Comparison of ENCODE assay signal across 1 cellular context in genomic region chr3:129369711-129370110, GRCh38.
TF ChIP-seq lines count a peak whose summit lies in the region.

No MANE protein-coding gene starts in this region.

TF ChIP-seq in HEK293, 187 proteins besides CTCF, POLR2A, EP300 and RAD21 (continued from another document):
- TF ChIP-seq ZNF18 (tag by site-specific recombination; IDR thresholded peaks at IDR 0.05): peak; percentile 86
